ENCODE assay signal across 8 cellular contexts in the genomic region with DNA sequence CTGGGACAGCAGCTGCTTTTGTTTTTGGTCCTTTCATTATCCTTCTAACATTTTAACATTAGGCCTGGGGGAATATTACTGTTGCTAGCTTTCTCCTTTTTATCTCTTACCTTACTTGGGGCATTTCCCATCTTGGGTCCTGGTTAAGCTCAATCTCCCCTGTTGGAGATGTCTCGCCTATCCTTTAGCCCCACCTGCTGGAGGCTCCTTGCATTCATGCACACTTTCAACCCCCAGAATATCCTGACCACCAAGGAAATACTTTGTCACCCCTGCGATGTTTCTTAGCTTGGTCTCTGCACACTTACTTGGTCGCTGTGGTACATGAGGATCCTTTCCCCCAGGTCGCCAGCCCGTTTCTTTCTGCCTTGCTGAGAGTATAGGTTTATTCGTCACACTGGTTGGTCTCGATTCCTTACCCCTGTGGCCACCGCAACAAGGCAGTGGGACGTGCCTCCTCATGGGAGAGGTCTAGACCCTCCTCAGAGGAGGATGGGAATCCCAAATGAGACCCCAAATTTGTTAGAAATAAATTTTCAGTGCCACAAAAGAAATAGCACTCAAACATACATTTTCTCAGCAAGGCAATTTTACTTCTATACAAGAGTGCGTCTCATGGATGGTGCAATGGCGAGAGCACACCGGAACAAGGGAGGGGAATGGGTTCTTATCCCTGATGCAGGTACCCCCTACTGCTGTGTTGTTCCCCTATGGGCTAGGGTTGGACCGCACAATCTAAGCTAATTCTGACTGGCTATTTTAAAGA. TPM values are rescaled to one million over a fixed set of nuclear protein-coding genes. Genes with fewer than 3 reads are reported as not detected.
A peak's percentile ranks its signal among the peaks of the same experiment; 100 is the strongest.
DNase-seq lines count a peak whose midpoint lies in the region; ATAC-seq, FAIRE-seq and TF ChIP-seq lines count a peak whose summit lies in the region.

No MANE protein-coding gene starts in this region.

- H3K27ac Mint-ChIP-seq in activated B cell treated with CpG ODN at 0.5 μM for 24 hours = no peak overlapping the region
- H3K27ac Mint-ChIP-seq in osteocyte (ENCODE audit: unreplicated experiment) = no peak overlapping the region

- no peak overlapping the region for H3K9ac ChIP-seq in colonic mucosa (ENCODE audit: low read depth in 2 of 2, low read length in 2 of 2)

- no peaks in the 10 kb centered on the region for H3K9me3 ChIP-seq in A673 (ENCODE audit: low read depth, low read length, poor library complexity, severe bottlenecking)
- H3K9me3 ChIP-seq in colonic mucosa = no peaks in the 10 kb centered on the region

- H3K4me1 Mint-ChIP-seq in activated B cell treated with CpG ODN at 0.5 μM for 24 hours (peaks cover 12% of the 10 kb centered on the region), osteocyte (ENCODE audit: unreplicated experiment) (peaks cover 2% of the 10 kb centered on the region)

- H3K27me3 ChIP-seq in A673 (replicated peaks; ENCODE audit: insufficient read depth, low read depth, low read length, poor library complexity) (no peaks in the 10 kb centered on the region), colonic mucosa (no peaks in the 10 kb centered on the region)

- BruUV-seq in A673 (replicated peaks; lab: Mats Ljungman, UMichigan) = no TSS peak

- CTCF ChIA-PET in A673 (lab: Charles Lee) (interaction anchor here (0.6 to 1.6 kb wide), 7 partner anchors 9 to 342 kb away, joined by 3 to 10 read pairs (median 5); no protein-coding TSS in a partner anchor), activated B cell treated with CpG ODN at 0.5 μM for 24 hours (lab: Charles Lee) (interaction anchor here (0.7 to 3.2 kb wide), 21 partner anchors 16 to 362 kb away, joined by 3 to 36 read pairs (median 4); partner anchors contain the start of genes APOL2 and FOXRED2)

- H3K36me3 ChIP-seq in A673 (ENCODE audit: insufficient read depth, low read length, poor library complexity, severe bottlenecking) = peaks cover 35% of the 10 kb centered on the region
- no peaks in the 10 kb centered on the region for H3K36me3 ChIP-seq in colonic mucosa

- H3K4me1 ChIP-seq in A673 (ENCODE audit: insufficient read depth, low read length, poor library complexity, severe bottlenecking) (no peaks in the 10 kb centered on the region), colonic mucosa (peaks cover 4% of the 10 kb centered on the region)

- H3K4me3 Mint-ChIP-seq in activated B cell treated with CpG ODN at 0.5 μM for 24 hours = no peak overlapping the region
- no peak overlapping the region for H3K4me3 Mint-ChIP-seq in osteocyte (ENCODE audit: unreplicated experiment)

- FAIRE-seq in GM19239 (lab: Jason Lieb, UNC) = peak; percentile 79

- POLR2A ChIA-PET in A673 (lab: Charles Lee; ENCODE audit: low non-redundant PET) = no interaction called here
- POLR2A ChIA-PET in activated B cell treated with CpG ODN at 0.5 μM for 24 hours (lab: Charles Lee) = interaction anchor here (0.9 to 1.2 kb wide), 2 partner anchors 20 to 23 kb away, joined by 3 read pairs; partner anchors contain the start of gene FOXRED2

- H3K9me3 Mint-ChIP-seq in activated B cell treated with CpG ODN at 0.5 μM for 24 hours (no peaks in the 10 kb centered on the region), osteocyte (ENCODE audit: unreplicated experiment) (no peaks in the 10 kb centered on the region)

- peak; percentile 61 for DNase-seq in A673 (ENCODE audit: low spot score)
- no peak for DNase-seq in GM19239 (ENCODE audit: insufficient read length, low spot score)
- DNase-seq in activated B cell treated with CpG ODN at 0.5 μM for 24 hours = no peak
- peak; percentile 64 for DNase-seq in colonic mucosa
- DNase-seq in osteocyte (ENCODE audit: extremely low spot score, unreplicated experiment) = no peak
- no peak for DNase-seq in NCI-H128 (lab: John Stamatoyannopoulos, UW; ENCODE audit: unreplicated experiment)

- no peak overlapping the region for H3K27ac ChIP-seq in A673 (ENCODE audit: low read depth, low read length, poor library complexity, severe bottlenecking)
- H3K27ac ChIP-seq in colonic mucosa = no peak overlapping the region

- intact Hi-C loops in A673 (cut with micrococcal nuclease; ENCODE audit: unreplicated experiment) = no loop called here
- intact Hi-C loops in activated B cell treated with CpG ODN at 0.5 μM for 24 hours (cut with micrococcal nuclease) = loop anchor here (1.0 to 5.0 kb wide), 3 partner anchors 186 to 342 kb away; no protein-coding TSS in a partner anchor
- intact Hi-C loops in colonic mucosa (cut with DNase I) = loop anchor here (10.0 kb wide), 1 partner anchor 292 kb away; no protein-coding TSS in a partner anchor

- H3K4me3 ChIP-seq in A673 (ENCODE audit: low read depth, low read length, poor library complexity, severe bottlenecking) (no peak overlapping the region), colonic mucosa (no peak overlapping the region)

- no peaks in the 10 kb centered on the region for H3K36me3 Mint-ChIP-seq in activated B cell treated with CpG ODN at 0.5 μM for 24 hours (ENCODE audit: low read depth)
- H3K36me3 Mint-ChIP-seq in osteocyte (ENCODE audit: unreplicated experiment) = peaks cover 10% of the 10 kb centered on the region

- peak; percentile 60 for TF ChIP-seq CTCF in A673 (conservative IDR thresholded peaks at IDR 0.05; ENCODE audit: low read depth, low read length)
- TF ChIP-seq CTCF in activated B cell treated with CpG ODN at 0.5 μM for 24 hours (IDR thresholded peaks at IDR 0.05) = peak; percentile 19
- TF ChIP-seq CTCF in colonic mucosa (IDR thresholded peaks at IDR 0.05) = peak; percentile 51
- peak; percentile 74 for TF ChIP-seq CTCF in osteocyte (IDR thresholded peaks at IDR 0.05)

- ATAC-seq in activated B cell treated with CpG ODN at 0.5 μM for 24 hours (ENCODE audit: low read depth) (no peak), HG02973 (IDR thresholded peaks at IDR 0.05; ENCODE audit: unreplicated experiment) (no peak), HG03469 (IDR thresholded peaks at IDR 0.05; ENCODE audit: unreplicated experiment) (no peak)

- H3K27me3 Mint-ChIP-seq in activated B cell treated with CpG ODN at 0.5 μM for 24 hours = no peaks in the 10 kb centered on the region
- no peaks in the 10 kb centered on the region for H3K27me3 Mint-ChIP-seq in osteocyte (ENCODE audit: unreplicated experiment)

RNA-seq across cellular contexts. Expression of gene TXN2, which starts 5.4 kb away (rescaled TPM):
- total RNA-seq in A673 (2021) (85.4 and 88.4 TPM in 2 replicates), activated B cell treated with CpG ODN at 0.5 μM for 24 hours (59.1 and 71.7 TPM in 2 replicates), colonic mucosa (100 to 1,000 TPM; 101 to 142 TPM), osteocyte (67.4 and 70.0 TPM in 2 replicates)

RNA-seq across cellular contexts. Expression of gene FOXRED2, which starts 20.0 kb away (rescaled TPM):
- total RNA-seq in A673 (2021) = 53.8 and 60.4 TPM in 2 replicates
- total RNA-seq in activated B cell treated with CpG ODN at 0.5 μM for 24 hours = 3.9 and 6.5 TPM in 2 replicates
- 10 to 100 TPM in 1 of 2 donors, 1 to 10 TPM in 1; 3.6 to 14.3 TPM for total RNA-seq in colonic mucosa
- total RNA-seq in osteocyte = 48.0 and 48.9 TPM in 2 replicates

RNA-seq across cellular contexts. Expression of gene EIF3D, which starts 42.2 kb away (rescaled TPM):
- total RNA-seq in A673 (2021) = 237 and 249 TPM in 2 replicates
- 285 and 301 TPM in 2 replicates for total RNA-seq in activated B cell treated with CpG ODN at 0.5 μM for 24 hours
- total RNA-seq in colonic mucosa = 100 to 1,000 TPM; 148 to 160 TPM
- 150 and 155 TPM in 2 replicates for total RNA-seq in osteocyte

Comparison
In these comparisons a context has a peak if more than half of its experiments do, and no peak if none do; other contexts are left out.
1. DNase-seq: peak in A673 (single experiment) and colonic mucosa (single experiment); none in GM19239 (single experiment), activated B cell treated with CpG ODN at 0.5 μM for 24 hours (single experiment), osteocyte (single experiment) and NCI-H128 (single experiment).
2. CTCF ChIP-seq: peak in every context shown above with its lines; median percentile 74 in osteocyte; 60 in A673; 51 in colonic mucosa; 19 in activated B cell treated with CpG ODN at 0.5 μM for 24 hours.